23 cellular contexts compared by ENCODE assay signal in genomic region chr17:74010903-74011302, GRCh38.
"Had no signal": no experiment of that assay in that cellular context is flagged by ENCODE, and none has a peak within 500 bp of the region (broad histone marks: within the 10 kb centered on the region; RNA-seq: fewer than 3 reads in every experiment).

No MANE protein-coding gene starts in this region.

- H3K4me1 Mint-ChIP-seq: naive B cell had no signal

- DNase-seq: activated CD4-positive, alpha-beta T cell treated with anti-CD3 and anti-CD28 coated beads, Interleukin-2, amount 10 ng/mL, durations not matched to agents 7 days and 5 days; activated CD8-positive, alpha-beta memory T cell treated with anti-CD3 and anti-CD28 coated beads for 24 hours; activated CD8-positive, alpha-beta memory T cell treated with anti-CD3 and anti-CD28 coated beads, Interleukin-2, amount 50 U/mL, for 48 hours; activated gamma-delta T cell; activated T-cell treated with anti-CD3 and anti-CD28 coated beads, Interleukin-2, amount 50 U/mL, for 72 hours; effector memory CD8-positive, alpha-beta T cell; hippocampal formation; left cardiac atrium; mesenchymal stem cell; mucosa of descending colon; naive B cell; pancreas; right lobe of liver; small intestine; stimulated activated CD4-positive, alpha-beta T cell treated with anti-CD3 and anti-CD28 coated beads, Interleukin-15, amount 100 ng/mL, for 24 hours; stimulated activated CD4-positive, alpha-beta T cell treated with anti-CD3 and anti-CD28 coated beads, Interleukin-2, amount 100 ng/mL, for 48 hours; stimulated activated naive CD8-positive, alpha-beta T cell treated with anti-CD3 and anti-CD28 coated beads, Interleukin-15, amount 100 ng/mL, for 72 hours; T1000; transverse colon; uterus had no signal

- H3K4me3 ChIP-seq: mucosa of descending colon, pancreas, right lobe of liver, suprapubic skin, transverse colon, uterus had no signal

- H3K36me3 Mint-ChIP-seq: activated naive CD8-positive, alpha-beta T cell; naive B cell had no signal

- H3K27ac Mint-ChIP-seq: activated CD4-positive, alpha-beta T cell treated with anti-CD3 and anti-CD28 coated beads, Interleukin-2, amount 10 ng/mL, durations not matched to agents 7 days and 5 days; activated naive CD8-positive, alpha-beta T cell; activated T-cell treated with anti-CD3 and anti-CD28 coated beads, Interleukin-2, amount 50 U/mL, for 72 hours; effector memory CD8-positive, alpha-beta T cell; naive B cell; stimulated activated naive CD8-positive, alpha-beta T cell treated with anti-CD3 and anti-CD28 coated beads, Interleukin-15, amount 100 ng/mL, for 72 hours had no signal

- H3K9me3 Mint-ChIP-seq: activated CD4-positive, alpha-beta T cell treated with anti-CD3 and anti-CD28 coated beads, Interleukin-2, amount 10 ng/mL, durations not matched to agents 7 days and 5 days; activated T-cell treated with anti-CD3 and anti-CD28 coated beads, Interleukin-2, amount 50 U/mL, for 72 hours; effector memory CD8-positive, alpha-beta T cell; stimulated activated naive CD8-positive, alpha-beta T cell treated with anti-CD3 and anti-CD28 coated beads, Interleukin-15, amount 100 ng/mL, for 72 hours had no signal

- H3K9me3 ChIP-seq: mucosa of descending colon, pancreas, right lobe of liver, suprapubic skin, transverse colon, uterus had no signal

- H3K27ac ChIP-seq: pancreas, right lobe of liver, suprapubic skin, transverse colon, uterus had no signal

- H3K4me1 ChIP-seq: pancreas, right lobe of liver, suprapubic skin, transverse colon, uterus had no signal

- H3K27me3 ChIP-seq: right lobe of liver, uterus had no signal

- FAIRE-seq: islet of Langerhans, pancreas, small intestine had no signal

- H3K36me3 ChIP-seq: pancreas, right lobe of liver, suprapubic skin, transverse colon, uterus had no signal

- H3K4me3 Mint-ChIP-seq: activated CD4-positive, alpha-beta T cell treated with anti-CD3 and anti-CD28 coated beads, Interleukin-2, amount 10 ng/mL, durations not matched to agents 7 days and 5 days; activated naive CD8-positive, alpha-beta T cell; activated T-cell treated with anti-CD3 and anti-CD28 coated beads, Interleukin-2, amount 50 U/mL, for 72 hours; effector memory CD8-positive, alpha-beta T cell; naive B cell; stimulated activated naive CD8-positive, alpha-beta T cell treated with anti-CD3 and anti-CD28 coated beads, Interleukin-15, amount 100 ng/mL, for 72 hours had no signal
